In genomic region chr14:20641591-20641990, GRCh38 we compare ENCODE assay signal across 10 cellular contexts. TPM values are rescaled to one million over a fixed set of nuclear protein-coding genes. Genes with fewer than 3 reads are reported as not detected.
"Had no signal": no experiment of that assay in that cellular context is flagged by ENCODE, and none has a peak within 500 bp of the region (broad histone marks: within the 10 kb centered on the region; RNA-seq: fewer than 3 reads in every experiment).

Gene OR6S1 (minus strand): TSS chr14:20641691. CDS start chr14:20641691, 0 bp downstream.

- H3K4me3 Mint-ChIP-seq: H9 had no signal

- H3K27ac ChIP-seq: GM23248 had no signal

- H3K4me3 ChIP-seq: GM23248, K562 had no signal

- H3K9me3 Mint-ChIP-seq: H9 had no signal

- H3K27ac Mint-ChIP-seq: H9 had no signal

- ATAC-seq: K562 had no signal

- H3K9ac ChIP-seq: GM23248 had no signal

- DNase-seq: GM23248, GOT3, H9, HCEC 1CT, IMR-90, KG1 had no signal

- FAIRE-seq: H54, HTR-8/SVneo, K562 had no signal

- H2AFZ ChIP-seq: GM23248 had no signal

RNA-seq across cellular contexts. Expression of gene OR6S1, which starts in this region (rescaled TPM):
- total RNA-seq: GM23248, H9, HT-29, IMR-90, K562 had no signal
- polyA plus RNA-seq: GM23248, IMR-90, K562 had no signal
